ENCODE assay signal across 19 cellular contexts in genomic region chr21:33069243-33069642, GRCh38. TPM values are rescaled to one million over a fixed set of nuclear protein-coding genes. Genes with fewer than 3 reads are reported as not detected.
DNase-seq lines count a peak whose midpoint lies in the region; ATAC-seq and TF ChIP-seq lines count a peak whose summit lies in the region.
"Had no signal": no experiment of that assay in that cellular context is flagged by ENCODE, and none has a peak within 500 bp of the region (broad histone marks: within the 10 kb centered on the region; RNA-seq: fewer than 3 reads in every experiment).

No MANE protein-coding gene starts in this region.

- H3K27me3 ChIP-seq in sigmoid colon, result peaks cover 44 to 99% (median 75%) of the 10 kb centered on the region in 3 donors

- no peaks in the 10 kb centered on the region for H3K36me3 ChIP-seq in sigmoid colon
- H3K36me3 ChIP-seq: adrenal gland, esophagus squamous epithelium, thyroid gland had no signal

- H3K9me3 ChIP-seq in sigmoid colon, result peaks cover 0 to 5% (median 2%) of the 10 kb centered on the region in 4 donors
- H3K9me3 ChIP-seq: adrenal gland, thyroid gland had no signal

- no peak for TF ChIP-seq EP300 in sigmoid colon (IDR thresholded peaks at IDR 0.05)

- 66 to 68% methylated on average over 5 of the region's 5 CpGs for WGBS in sigmoid colon, 2 donors

- intact Hi-C loops in activated T-helper 2 cell treated with anti-CD3 and anti-CD28 coated beads, Interferon-gamma antibody, Interleukin-2, Interleukin-4, amounts not matched to agents 10 μg/mL and 5 μg/mL and 100 μg/mL, durations not matched to agents 14 hours and 24 hours and 36 hours (cut with micrococcal nuclease), result loop anchor here (2.0 kb wide), 1 partner anchor 40 kb away; no protein-coding TSS in a partner anchor
- intact Hi-C loops in sigmoid colon (cut with DNase I) (no loop called here), Right ventricle myocardium inferior (cut with DNase I) (no loop called here)

- peaks cover 19% of the 10 kb centered on the region for H3K4me1 Mint-ChIP-seq in stimulated activated naive CD8-positive, alpha-beta T cell treated with anti-CD3 and anti-CD28 coated beads, Interleukin-15, Interleukin-2, amounts not matched to agents 100 ng/mL and 50 ng/mL, for 24 hours (ENCODE audit: low read depth)
- H3K4me1 Mint-ChIP-seq in activated T-helper 2 cell treated with anti-CD3 and anti-CD28 coated beads, Interferon-gamma antibody, Interleukin-2, Interleukin-4, amounts not matched to agents 10 μg/mL and 5 μg/mL and 100 μg/mL, durations not matched to agents 14 hours and 24 hours and 36 hours (ENCODE audit: low read depth), result peaks cover 15% of the 10 kb centered on the region
- peaks cover 22% of the 10 kb centered on the region in 2 donors for H3K4me1 Mint-ChIP-seq in immature natural killer cell

- H3K27ac ChIP-seq in sigmoid colon, result no peak overlapping the region
- H3K27ac ChIP-seq: adrenal gland, esophagus squamous epithelium, thyroid gland had no signal

- peaks cover 0 to 25% (median 24%) of the 10 kb centered on the region in 4 donors for H3K4me1 ChIP-seq in sigmoid colon

- H3K27me3 Mint-ChIP-seq in stimulated activated naive CD8-positive, alpha-beta T cell treated with anti-CD3 and anti-CD28 coated beads, Interleukin-15, Interleukin-2, amounts not matched to agents 100 ng/mL and 50 ng/mL, for 24 hours, result peaks cover 71% of the 10 kb centered on the region
- peaks cover 76% of the 10 kb centered on the region for H3K27me3 Mint-ChIP-seq in activated T-helper 2 cell treated with anti-CD3 and anti-CD28 coated beads, Interferon-gamma antibody, Interleukin-2, Interleukin-4, amounts not matched to agents 10 μg/mL and 5 μg/mL and 100 μg/mL, durations not matched to agents 14 hours and 24 hours and 36 hours (ENCODE audit: low read depth)
- peaks cover 22 to 40% (median 32%) of the 10 kb centered on the region in 3 donors for H3K27me3 Mint-ChIP-seq in immature natural killer cell (ENCODE audit: low read depth in 3 of 3)

- ATAC-seq in stimulated activated naive CD8-positive, alpha-beta T cell treated with anti-CD3 and anti-CD28 coated beads, Interleukin-15, Interleukin-2, amounts not matched to agents 100 U/mL and 50 U/mL, for 24 hours, result no peak
- no peak for ATAC-seq in Right ventricle myocardium inferior

- TF ChIP-seq CTCF in sigmoid colon (IDR thresholded peaks at IDR 0.05), result no peak

- H3K36me3 Mint-ChIP-seq in stimulated activated naive CD8-positive, alpha-beta T cell treated with anti-CD3 and anti-CD28 coated beads, Interleukin-15, Interleukin-2, amounts not matched to agents 100 ng/mL and 50 ng/mL, for 24 hours (ENCODE audit: low read depth), result no peaks in the 10 kb centered on the region
- H3K36me3 Mint-ChIP-seq in activated T-helper 2 cell treated with anti-CD3 and anti-CD28 coated beads, Interferon-gamma antibody, Interleukin-2, Interleukin-4, amounts not matched to agents 10 μg/mL and 5 μg/mL and 100 μg/mL, durations not matched to agents 14 hours and 24 hours and 36 hours (ENCODE audit: low read depth), result no peaks in the 10 kb centered on the region
- peaks cover 0 to 4% (median 0%) of the 10 kb centered on the region in 3 donors for H3K36me3 Mint-ChIP-seq in immature natural killer cell

- peak overlapping the region; percentile 38 for H3K4me3 Mint-ChIP-seq in stimulated activated naive CD8-positive, alpha-beta T cell treated with anti-CD3 and anti-CD28 coated beads, Interleukin-15, Interleukin-2, amounts not matched to agents 100 ng/mL and 50 ng/mL, for 24 hours
- peak overlapping the region; percentile 34 for H3K4me3 Mint-ChIP-seq in activated T-helper 2 cell treated with anti-CD3 and anti-CD28 coated beads, Interferon-gamma antibody, Interleukin-2, Interleukin-4, amounts not matched to agents 10 μg/mL and 5 μg/mL and 100 μg/mL, durations not matched to agents 14 hours and 24 hours and 36 hours (ENCODE audit: low read depth)
- H3K4me3 Mint-ChIP-seq in immature natural killer cell, result peak overlapping the region in 4 of 5 donors; percentile 49 to 80 (median 52)
- H3K4me3 Mint-ChIP-seq: HFFc6 had no signal

- no peak overlapping the region for H3K4me3 ChIP-seq in sigmoid colon

- no peak overlapping the region for H3K27ac Mint-ChIP-seq in stimulated activated naive CD8-positive, alpha-beta T cell treated with anti-CD3 and anti-CD28 coated beads, Interleukin-15, Interleukin-2, amounts not matched to agents 100 ng/mL and 50 ng/mL, for 24 hours
- H3K27ac Mint-ChIP-seq in activated T-helper 2 cell treated with anti-CD3 and anti-CD28 coated beads, Interferon-gamma antibody, Interleukin-2, Interleukin-4, amounts not matched to agents 10 μg/mL and 5 μg/mL and 100 μg/mL, durations not matched to agents 14 hours and 24 hours and 36 hours, result no peak overlapping the region
- H3K27ac Mint-ChIP-seq in immature natural killer cell, result no peak overlapping the region
- H3K27ac Mint-ChIP-seq: HFFc6 had no signal

- TF ChIP-seq POLR2A in sigmoid colon (IDR thresholded peaks at IDR 0.05), result no peak

- no peaks in the 10 kb centered on the region for H3K9me3 Mint-ChIP-seq in stimulated activated naive CD8-positive, alpha-beta T cell treated with anti-CD3 and anti-CD28 coated beads, Interleukin-15, Interleukin-2, amounts not matched to agents 100 ng/mL and 50 ng/mL, for 24 hours
- no peaks in the 10 kb centered on the region for H3K9me3 Mint-ChIP-seq in activated T-helper 2 cell treated with anti-CD3 and anti-CD28 coated beads, Interferon-gamma antibody, Interleukin-2, Interleukin-4, amounts not matched to agents 10 μg/mL and 5 μg/mL and 100 μg/mL, durations not matched to agents 14 hours and 24 hours and 36 hours
- H3K9me3 Mint-ChIP-seq in immature natural killer cell, result peaks cover 0 to 4% (median 0%) of the 10 kb centered on the region in 6 donors

- DNase-seq in stimulated activated naive CD8-positive, alpha-beta T cell treated with anti-CD3 and anti-CD28 coated beads, Interleukin-15, Interleukin-2, amounts not matched to agents 100 U/mL and 50 U/mL, for 24 hours, result no peak
- no peak for DNase-seq in activated T-helper 2 cell treated with anti-CD3 and anti-CD28 coated beads, Interferon-gamma antibody, Interleukin-2, Interleukin-4, amounts not matched to agents 10 μg/mL and 5 μg/mL and 100 μg/mL, durations not matched to agents 14 hours and 24 hours and 36 hours (ENCODE audit: low spot score)
- DNase-seq in immature natural killer cell (no peak), NCI-H187 treated with DMSO at 0.1 percent for 48 hours (lab: John Stamatoyannopoulos, UW) (no peak), sigmoid colon (no peak), Right ventricle myocardium inferior (ENCODE audit: missing footprints) (no peak)
- DNase-seq in stimulated activated CD8-positive, alpha-beta memory T cell treated with anti-CD3 and anti-CD28 coated beads, Interleukin-4, amount 100 ng/mL, for 48 hours, result no peak
- DNase-seq: activated CD4-positive, alpha-beta T cell treated with anti-CD3 and anti-CD28 coated beads, Interleukin-2, amount 50 U/mL, for 1 hour; esophagus squamous epithelium; HFFc6; Karpas-422; NCI-H446 treated with DMSO at 0.1 percent for 48 hours; thyroid gland had no signal

RNA-seq across cellular contexts. Expression of gene OLIG1, which starts 0.7 kb away (rescaled TPM):
- total RNA-seq in activated T-helper 2 cell treated with anti-CD3 and anti-CD28 coated beads, Interferon-gamma antibody, Interleukin-2, Interleukin-4, amounts not matched to agents 10 μg/mL and 5 μg/mL and 100 μg/mL, durations not matched to agents 14 hours and 24 hours and 36 hours, result 0.09 TPM in 1 of 2 replicates, not detected in the other
- polyA plus RNA-seq in immature natural killer cell, result not detected
- total RNA-seq in sigmoid colon, result not detected
- not detected for polyA plus RNA-seq in sigmoid colon
- total RNA-seq in Right ventricle myocardium inferior, result 0.89 TPM
- total RNA-seq: esophagus squamous epithelium, HFFc6, left colon, mesenteric fat pad, renal cortical epithelial cell, RPMI7951, thyroid gland had no signal

RNA-seq across cellular contexts. Expression of gene OLIG2, which starts 43.5 kb away (rescaled TPM):
- total RNA-seq in activated T-helper 2 cell treated with anti-CD3 and anti-CD28 coated beads, Interferon-gamma antibody, Interleukin-2, Interleukin-4, amounts not matched to agents 10 μg/mL and 5 μg/mL and 100 μg/mL, durations not matched to agents 14 hours and 24 hours and 36 hours, result not detected in 2 replicates
- polyA plus RNA-seq in immature natural killer cell (not detected), sigmoid colon (not detected)
- total RNA-seq in sigmoid colon (not detected), Right ventricle myocardium inferior (not detected)
- total RNA-seq: adrenal gland, esophagus squamous epithelium, HFFc6, left colon, mesenteric fat pad, renal cortical epithelial cell had no signal
